In the genomic region with DNA sequence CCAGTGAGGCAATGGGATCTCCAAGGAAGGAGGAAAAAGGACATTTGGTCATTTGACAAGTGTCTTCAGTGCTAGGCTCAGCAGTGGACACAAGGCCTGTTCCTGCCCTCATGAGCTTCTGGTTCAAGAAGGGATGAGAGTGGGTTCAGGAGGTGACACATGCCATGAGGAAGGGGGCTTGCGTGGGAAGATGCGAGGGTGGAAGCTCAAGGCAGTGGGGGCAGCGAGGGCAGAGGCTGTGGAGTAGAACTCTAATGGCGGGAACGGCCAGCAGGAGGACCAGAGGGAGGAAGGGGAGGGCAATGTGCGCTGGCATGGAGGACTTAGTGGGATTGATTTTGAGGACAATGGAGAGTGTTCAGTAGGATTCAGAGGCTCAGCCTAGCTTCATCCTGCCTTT, we compare ENCODE assay signal across 13 cellular contexts. TPM values are rescaled to one million over a fixed set of nuclear protein-coding genes. Genes with fewer than 3 reads are reported as not detected.
DNase-seq lines count a peak whose midpoint lies in the region; ATAC-seq and TF ChIP-seq lines count a peak whose summit lies in the region.
"Had no signal": no experiment of that assay in that cellular context is flagged by ENCODE, and none has a peak within 500 bp of the region (broad histone marks: within the 10 kb centered on the region; RNA-seq: fewer than 3 reads in every experiment).

No MANE protein-coding gene starts in this region.

- no peak overlapping the region for H2AFZ ChIP-seq in neural progenitor cell (replicated peaks)

- no peaks in the 10 kb centered on the region for H3K9me3 ChIP-seq in neural progenitor cell (ENCODE audit: low read depth)
- H3K9me3 ChIP-seq: right lobe of liver, SJSA1, thoracic aorta had no signal

- no peak overlapping the region for H3K9ac ChIP-seq in neural progenitor cell

- H3K4me3 ChIP-seq in coronary artery = no peak overlapping the region
- H3K4me3 ChIP-seq in neural progenitor cell = no peak overlapping the region
- H3K4me3 ChIP-seq: right lobe of liver, SJSA1 had no signal

- peaks cover 19% of the 10 kb centered on the region for H3K4me1 ChIP-seq in neural progenitor cell

- peak overlapping the region; percentile 40 to 78 for H3K27ac ChIP-seq in coronary artery
- H3K27ac ChIP-seq in neural progenitor cell = no peak overlapping the region
- H3K27ac ChIP-seq: SJSA1 had no signal

- H3K9me3 Mint-ChIP-seq in activated CD8-positive, alpha-beta T cell treated with anti-CD3 and anti-CD28 coated beads for 36 hours = no peaks in the 10 kb centered on the region
- H3K9me3 Mint-ChIP-seq in activated CD8-positive, alpha-beta T cell treated with anti-CD3 and anti-CD28 coated beads, Interleukin-2, amount 10 ng/mL, durations not matched to agents 7 days and 5 days (ENCODE audit: insufficient read depth) = no peaks in the 10 kb centered on the region
- H3K9me3 Mint-ChIP-seq in neural progenitor cell (no peaks in the 10 kb centered on the region), type B pancreatic cell (no peaks in the 10 kb centered on the region), CD14-positive monocyte (no peaks in the 10 kb centered on the region)

- DNase-seq in activated CD8-positive, alpha-beta T cell treated with anti-CD3 and anti-CD28 coated beads for 36 hours = no peak
- no peak for DNase-seq in activated CD8-positive, alpha-beta T cell treated with anti-CD3 and anti-CD28 coated beads, Interleukin-2, amount 10 ng/mL, durations not matched to agents 7 days and 5 days
- DNase-seq in coronary artery (ENCODE audit: low spot score) (no peak), neural progenitor cell (ENCODE audit: low spot score) (no peak), type B pancreatic cell (ENCODE audit: extremely low spot score, unreplicated experiment) (no peak), CD14-positive monocyte (ENCODE audit: low spot score) (no peak)
- DNase-seq in activated CD8-positive, alpha-beta memory T cell treated with anti-CD3 and anti-CD28 coated beads, Interleukin-2, amount 50 U/mL, for 4 hours = no peak
- DNase-seq: NCI-H748 treated with DMSO at 0.1 percent for 48 hours had no signal

- CTCF ChIA-PET in activated CD8-positive, alpha-beta T cell treated with anti-CD3 and anti-CD28 coated beads for 36 hours (lab: Charles Lee) = interaction anchor here (0.8 to 2.4 kb wide), 2 partner anchors 43 to 98 kb away, joined by 3 to 6 read pairs; no protein-coding TSS in a partner anchor
- CTCF ChIA-PET in activated CD8-positive, alpha-beta T cell treated with anti-CD3 and anti-CD28 coated beads, Interleukin-2, amount 10 ng/mL, durations not matched to agents 7 days and 5 days (lab: Charles Lee) = interaction anchor here (0.9 kb wide), 1 partner anchor 12 kb away, joined by 3 read pairs; no protein-coding TSS in a partner anchor

- peaks cover 26% of the 10 kb centered on the region for H4K20me1 ChIP-seq in neural progenitor cell (ENCODE audit: low read depth)

- no peaks in the 10 kb centered on the region for H3K36me3 ChIP-seq in neural progenitor cell
- H3K36me3 ChIP-seq: thoracic aorta had no signal

- no peaks in the 10 kb centered on the region for H3K27me3 ChIP-seq in neural progenitor cell
- H3K27me3 ChIP-seq: right lobe of liver, SJSA1 had no signal

- H3K27ac Mint-ChIP-seq in activated CD8-positive, alpha-beta T cell treated with anti-CD3 and anti-CD28 coated beads for 36 hours = peak overlapping the region; percentile 46
- no peak overlapping the region for H3K27ac Mint-ChIP-seq in activated CD8-positive, alpha-beta T cell treated with anti-CD3 and anti-CD28 coated beads, Interleukin-2, amount 10 ng/mL, durations not matched to agents 7 days and 5 days
- H3K27ac Mint-ChIP-seq in neural progenitor cell (peak overlapping the region; percentile 35), type B pancreatic cell (no peak overlapping the region), CD14-positive monocyte (no peak overlapping the region)

- H3F3A ChIP-seq in neural progenitor cell (ENCODE audit: low read depth) = peaks cover 45% of the 10 kb centered on the region

- ATAC-seq in activated CD8-positive, alpha-beta T cell treated with anti-CD3 and anti-CD28 coated beads for 36 hours = no peak
- ATAC-seq in activated CD8-positive, alpha-beta T cell treated with anti-CD3 and anti-CD28 coated beads, Interleukin-2, amount 10 ng/mL, durations not matched to agents 7 days and 5 days = no peak
- no peak for ATAC-seq in HG03565 (IDR thresholded peaks at IDR 0.05; ENCODE audit: unreplicated experiment)
- ATAC-seq: right lobe of liver had no signal

- peaks cover 27% of the 10 kb centered on the region for H3K79me2 ChIP-seq in neural progenitor cell (ENCODE audit: low read depth)

- no peak for TF ChIP-seq CTCF in activated CD8-positive, alpha-beta T cell treated with anti-CD3 and anti-CD28 coated beads for 36 hours (IDR thresholded peaks at IDR 0.05)
- TF ChIP-seq CTCF in coronary artery (IDR thresholded peaks at IDR 0.05) (no peak), neural progenitor cell (IDR thresholded peaks at IDR 0.05) (no peak), type B pancreatic cell (conservative IDR thresholded peaks at IDR 0.05) (no peak), CD14-positive monocyte (IDR thresholded peaks at IDR 0.05) (no peak)

- peaks cover 23% of the 10 kb centered on the region for H3K4me1 Mint-ChIP-seq in activated CD8-positive, alpha-beta T cell treated with anti-CD3 and anti-CD28 coated beads for 36 hours (ENCODE audit: low read depth)
- H3K4me1 Mint-ChIP-seq in activated CD8-positive, alpha-beta T cell treated with anti-CD3 and anti-CD28 coated beads, Interleukin-2, amount 10 ng/mL, durations not matched to agents 7 days and 5 days (ENCODE audit: low read depth) = peaks cover 27% of the 10 kb centered on the region
- peaks cover 34% of the 10 kb centered on the region for H3K4me1 Mint-ChIP-seq in neural progenitor cell
- H3K4me1 Mint-ChIP-seq in type B pancreatic cell (ENCODE audit: unreplicated experiment) = peaks cover 26% of the 10 kb centered on the region
- H3K4me1 Mint-ChIP-seq in CD14-positive monocyte = peaks cover 39% of the 10 kb centered on the region

- POLR2A ChIA-PET in activated CD8-positive, alpha-beta T cell treated with anti-CD3 and anti-CD28 coated beads for 36 hours (lab: Charles Lee) = no interaction called here
- POLR2A ChIA-PET in activated CD8-positive, alpha-beta T cell treated with anti-CD3 and anti-CD28 coated beads, Interleukin-2, amount 10 ng/mL, durations not matched to agents 7 days and 5 days (lab: Charles Lee) = interaction anchor here (0.6 to 0.7 kb wide), 2 partner anchors 39 to 68 kb away, joined by 3 read pairs; no protein-coding TSS in a partner anchor

- peaks cover 11% of the 10 kb centered on the region for H3K36me3 Mint-ChIP-seq in activated CD8-positive, alpha-beta T cell treated with anti-CD3 and anti-CD28 coated beads for 36 hours (ENCODE audit: low read depth)
- peaks cover 4% of the 10 kb centered on the region for H3K36me3 Mint-ChIP-seq in activated CD8-positive, alpha-beta T cell treated with anti-CD3 and anti-CD28 coated beads, Interleukin-2, amount 10 ng/mL, durations not matched to agents 7 days and 5 days (ENCODE audit: low read depth)
- H3K36me3 Mint-ChIP-seq in neural progenitor cell (peaks cover 5% of the 10 kb centered on the region), type B pancreatic cell (no peaks in the 10 kb centered on the region), CD14-positive monocyte (peaks cover 8 to 12% of the 10 kb centered on the region in 2 donors)

- no peak overlapping the region for H3K4me3 Mint-ChIP-seq in activated CD8-positive, alpha-beta T cell treated with anti-CD3 and anti-CD28 coated beads for 36 hours
- H3K4me3 Mint-ChIP-seq in activated CD8-positive, alpha-beta T cell treated with anti-CD3 and anti-CD28 coated beads, Interleukin-2, amount 10 ng/mL, durations not matched to agents 7 days and 5 days = no peak overlapping the region
- H3K4me3 Mint-ChIP-seq in neural progenitor cell = peak overlapping the region; percentile 20
- H3K4me3 Mint-ChIP-seq in type B pancreatic cell = peak overlapping the region; percentile 26
- no peak overlapping the region for H3K4me3 Mint-ChIP-seq in CD14-positive monocyte

- H3K27me3 Mint-ChIP-seq in activated CD8-positive, alpha-beta T cell treated with anti-CD3 and anti-CD28 coated beads for 36 hours = no peaks in the 10 kb centered on the region
- no peaks in the 10 kb centered on the region for H3K27me3 Mint-ChIP-seq in activated CD8-positive, alpha-beta T cell treated with anti-CD3 and anti-CD28 coated beads, Interleukin-2, amount 10 ng/mL, durations not matched to agents 7 days and 5 days (ENCODE audit: low read depth)
- H3K27me3 Mint-ChIP-seq in neural progenitor cell (ENCODE audit: insufficient read depth, low read depth) (peaks cover 10% of the 10 kb centered on the region), type B pancreatic cell (no peaks in the 10 kb centered on the region), CD14-positive monocyte (ENCODE audit: low read depth in 3 of 3) (peaks cover 0 to 2% (median 1%) of the 10 kb centered on the region in 3 donors)

- H3K4me2 ChIP-seq in neural progenitor cell = no peak overlapping the region

- intact Hi-C loops in activated CD8-positive, alpha-beta T cell treated with anti-CD3 and anti-CD28 coated beads for 36 hours (cut with micrococcal nuclease) = loop anchor here (10.0 kb wide), 1 partner anchor 151 kb away; a partner anchor contains a TSS
- intact Hi-C loops in CD14-positive monocyte (cut with micrococcal nuclease) = loop anchor here in 1 of 2 donors (10.0 kb wide), 1 partner anchor 49 kb away; a partner anchor contains a TSS

RNA-seq across cellular contexts. Expression of a gene that starts 3.3 kb away (rescaled TPM):
- 10 to 100 TPM; 15.0 to 15.8 TPM for total RNA-seq in activated CD8-positive, alpha-beta T cell treated with anti-CD3 and anti-CD28 coated beads for 36 hours
- 1 to 10 TPM; 7.8 to 9.2 TPM for total RNA-seq in activated CD8-positive, alpha-beta T cell treated with anti-CD3 and anti-CD28 coated beads, Interleukin-2, amount 10 ng/mL, durations not matched to agents 7 days and 5 days
- total RNA-seq in neural progenitor cell (ENCODE audit: low replicate concordance) = 21.4 and 41.8 TPM in 2 replicates
- total RNA-seq in type B pancreatic cell (ENCODE audit: low replicate concordance) = 41.4 and 47.0 TPM in 2 replicates
- 1 to 10 TPM in 1 of 2 donors, under 1 TPM in 1; 0.99 to 2.0 TPM for polyA plus RNA-seq in CD14-positive monocyte

RNA-seq across cellular contexts. Expression of a gene that starts 17.3 kb away (rescaled TPM):
- 10 to 100 TPM; 21.9 to 22.9 TPM for total RNA-seq in activated CD8-positive, alpha-beta T cell treated with anti-CD3 and anti-CD28 coated beads for 36 hours
- total RNA-seq in activated CD8-positive, alpha-beta T cell treated with anti-CD3 and anti-CD28 coated beads, Interleukin-2, amount 10 ng/mL, durations not matched to agents 7 days and 5 days = 10 to 100 TPM; 67.4 to 72.3 TPM
- total RNA-seq in neural progenitor cell (ENCODE audit: low replicate concordance) = 0.62 TPM in 1 of 2 replicates, not detected in the other
- total RNA-seq in type B pancreatic cell (ENCODE audit: low replicate concordance) = 20.2 and 22.8 TPM in 2 replicates
- polyA plus RNA-seq in CD14-positive monocyte = 1,000 to 10,000 TPM; 4,550 to 6,022 TPM
- total RNA-seq: A673 had no signal

RNA-seq across cellular contexts. Expression of a gene that starts 36.8 kb away (rescaled TPM):
- total RNA-seq in activated CD8-positive, alpha-beta T cell treated with anti-CD3 and anti-CD28 coated beads for 36 hours = 1 to 10 TPM; 8.5 to 9.6 TPM
- total RNA-seq in activated CD8-positive, alpha-beta T cell treated with anti-CD3 and anti-CD28 coated beads, Interleukin-2, amount 10 ng/mL, durations not matched to agents 7 days and 5 days = 10 to 100 TPM in 1 of 2 experiments, 1 to 10 TPM in 1; 9.2 to 10.9 TPM
- total RNA-seq in neural progenitor cell (ENCODE audit: low replicate concordance) = 28.1 and 37.7 TPM in 2 replicates
- 10.2 and 11.6 TPM in 2 replicates for total RNA-seq in type B pancreatic cell (ENCODE audit: low replicate concordance)
- polyA plus RNA-seq in CD14-positive monocyte = 10 to 100 TPM; 14.3 to 15.0 TPM

RNA-seq across cellular contexts. Expression of a gene that starts 47.6 kb away (rescaled TPM):
- total RNA-seq in activated CD8-positive, alpha-beta T cell treated with anti-CD3 and anti-CD28 coated beads for 36 hours = 10 to 100 TPM in 1 of 2 experiments, 1 to 10 TPM in 1; 8.9 to 11.3 TPM
- total RNA-seq in activated CD8-positive, alpha-beta T cell treated with anti-CD3 and anti-CD28 coated beads, Interleukin-2, amount 10 ng/mL, durations not matched to agents 7 days and 5 days = 1 to 10 TPM; 5.6 to 6.2 TPM
- total RNA-seq in neural progenitor cell (ENCODE audit: low replicate concordance) (1.1 and 1.5 TPM in 2 replicates), type B pancreatic cell (ENCODE audit: low replicate concordance) (6.7 and 8.7 TPM in 2 replicates)
- under 1 TPM; 0.55 to 0.56 TPM for polyA plus RNA-seq in CD14-positive monocyte

RNA-seq across cellular contexts. Expression of a gene that starts 58.7 kb away (rescaled TPM):
- total RNA-seq in activated CD8-positive, alpha-beta T cell treated with anti-CD3 and anti-CD28 coated beads for 36 hours = 10 to 100 TPM; 23.1 to 23.3 TPM
- total RNA-seq in activated CD8-positive, alpha-beta T cell treated with anti-CD3 and anti-CD28 coated beads, Interleukin-2, amount 10 ng/mL, durations not matched to agents 7 days and 5 days = 10 to 100 TPM; 22.9 to 25.1 TPM
- total RNA-seq in neural progenitor cell (ENCODE audit: low replicate concordance) (2.1 and 5.1 TPM in 2 replicates), type B pancreatic cell (ENCODE audit: low replicate concordance) (11.0 and 14.1 TPM in 2 replicates)
- polyA plus RNA-seq in CD14-positive monocyte = 10 to 100 TPM in 1 of 2 donors, 1 to 10 TPM in 1; 6.8 to 12.4 TPM

Comparison
In these comparisons a context has a peak if more than half of its experiments do, and no peak if none do; other contexts are left out.
1. H3K27ac Mint-ChIP-seq: peak in activated CD8-positive, alpha-beta T cell treated with anti-CD3 and anti-CD28 coated beads for 36 hours (single experiment) and neural progenitor cell (single experiment); none in activated CD8-positive, alpha-beta T cell treated with anti-CD3 and anti-CD28 coated beads, Interleukin-2, amount 10 ng/mL, durations not matched to agents 7 days and 5 days (single experiment), type B pancreatic cell (single experiment) and CD14-positive monocyte (0 of 7).
2. H3K4me3 Mint-ChIP-seq: peak in neural progenitor cell (single experiment) and type B pancreatic cell (single experiment); none in activated CD8-positive, alpha-beta T cell treated with anti-CD3 and anti-CD28 coated beads for 36 hours (single experiment), activated CD8-positive, alpha-beta T cell treated with anti-CD3 and anti-CD28 coated beads, Interleukin-2, amount 10 ng/mL, durations not matched to agents 7 days and 5 days (single experiment) and CD14-positive monocyte (0 of 2).
3. RNA of a gene that starts 17.3 kb away (total RNA-seq): 67.4 to 72.3 TPM in activated CD8-positive, alpha-beta T cell treated with anti-CD3 and anti-CD28 coated beads, Interleukin-2, amount 10 ng/mL, durations not matched to agents 7 days and 5 days, 21.9 to 22.9 TPM in activated CD8-positive, alpha-beta T cell treated with anti-CD3 and anti-CD28 coated beads for 36 hours and 20.2 to 22.8 TPM in type B pancreatic cell; 0.62 TPM in neural progenitor cell; every median in the first group is over 10 times any median in the second.